Comparison of ENCODE assay signal across 14 cellular contexts in the genomic region with DNA sequence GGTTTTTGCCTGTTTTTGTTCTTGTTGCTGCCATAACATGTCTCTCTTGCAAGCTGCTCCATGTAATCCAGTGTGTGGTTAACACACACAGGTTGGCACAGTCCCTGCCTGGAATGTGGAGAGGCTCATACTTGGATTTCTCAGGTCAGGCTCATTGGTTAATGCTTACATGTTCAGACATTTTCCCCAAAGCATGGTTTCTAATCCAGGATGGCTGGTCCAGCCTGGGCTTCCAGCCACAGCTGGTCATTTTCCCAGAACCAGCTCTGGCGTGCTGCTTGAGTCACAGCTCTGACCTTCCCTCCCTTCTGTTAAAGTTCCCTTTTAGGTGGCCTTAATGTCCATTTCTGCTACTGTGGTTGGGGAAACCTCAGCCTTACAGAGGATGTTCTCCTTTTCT.
DNase-seq lines count a peak whose midpoint lies in the region; ATAC-seq and TF ChIP-seq lines count a peak whose summit lies in the region.
"Had no signal": no experiment of that assay in that cellular context is flagged by ENCODE, and none has a peak within 500 bp of the region (broad histone marks: within the 10 kb centered on the region; RNA-seq: fewer than 3 reads in every experiment).

No MANE protein-coding gene starts in this region.

- H3K4me1 ChIP-seq in IMR-90 (ENCODE audit: control insufficient read depth, insufficient read depth, low read length) (no peaks in the 10 kb centered on the region), prostate gland (replicated peaks) (no peaks in the 10 kb centered on the region)
- H3K4me1 ChIP-seq: thyroid gland had no signal

- in situ Hi-C loops in IMR-90 (cut with MboI; ENCODE audit: low sequenced_read_pairs) = no loop called here

- H3K4me2 ChIP-seq in IMR-90 (ENCODE audit: low read depth, low read length) = no peak overlapping the region

- DNase-seq in IMR-90 (no peak), amniotic epithelial cell (ENCODE audit: low read depth) (peak; percentile 4), fibroblast of gingiva (ENCODE audit: low read depth) (peak; percentile 22), prostate gland (ENCODE audit: low spot score) (peak; percentile 8), kidney tubule cell (ENCODE audit: low spot score) (no peak), left colon (no peak)
- DNase-seq in activated CD8-positive, alpha-beta memory T cell treated with anti-CD3 and anti-CD28 coated beads, Interleukin-2, amount 50 U/mL, for 48 hours = no peak
- DNase-seq: activated naive CD4-positive, alpha-beta T cell treated with Interleukin-2 at 50 U/mL for 16 hours; DMS53; NK-92 treated with Interleukin-12 subunit alpha and Interleukin-12 subunit beta, amount 100 ng/mL, for 24 hours; stimulated activated CD4-positive, alpha-beta T cell treated with anti-CD3 and anti-CD28 coated beads, Interleukin-12 subunit alpha, Interleukin-12 subunit beta, amount 100 ng/mL, for 4 hours; thyroid gland had no signal

- H3K36me3 ChIP-seq in IMR-90 (ENCODE audit: control insufficient read depth, insufficient read depth, low read length) (no peaks in the 10 kb centered on the region), prostate gland (no peaks in the 10 kb centered on the region)
- H3K36me3 ChIP-seq: thyroid gland had no signal

- TF ChIP-seq RAD21 in IMR-90 (IDR thresholded peaks at IDR 0.05; ENCODE audit: low read length) = no peak

- H2BK15ac ChIP-seq in IMR-90 (ENCODE audit: low read depth, low read length) = no peak overlapping the region

- H3K27me3 ChIP-seq in IMR-90 (ENCODE audit: control insufficient read depth, insufficient read depth, low read length) (no peaks in the 10 kb centered on the region), prostate gland (replicated peaks; ENCODE audit: insufficient read depth) (no peaks in the 10 kb centered on the region)
- H3K27me3 ChIP-seq: thyroid gland had no signal

- TF ChIP-seq POLR2A in IMR-90 (IDR thresholded peaks at IDR 0.05; ENCODE audit: low read depth, low read length) (no peak), prostate gland (IDR thresholded peaks at IDR 0.05) (no peak)

- H2BK120ac ChIP-seq in IMR-90 (ENCODE audit: low read depth, low read length) = no peak overlapping the region

- H2BK20ac ChIP-seq in IMR-90 (ENCODE audit: low read depth, low read length) = no peak overlapping the region

- WGBS in IMR-90 (ENCODE audit: extremely low coverage in 2 of 2, insufficient read length in 1 of 2), 2 experiments = no CpG with 5 or more reads among the region's 1 CpG
- 9% methylated on average over 1 of the region's 1 CpG for WGBS in prostate gland

- H2AFZ ChIP-seq in IMR-90 (replicated peaks; ENCODE audit: low read length, poor library complexity) = no peak overlapping the region

- no peak overlapping the region for H4K8ac ChIP-seq in IMR-90 (ENCODE audit: low read depth in 2 of 2, low read length in 2 of 2)

- no TSS peak for BruUV-seq in IMR-90 (replicated peaks; lab: Mats Ljungman, UMichigan)

- no peak overlapping the region for H3K14ac ChIP-seq in IMR-90 (replicated peaks; ENCODE audit: low read depth, low read length)

- no peaks in the 10 kb centered on the region for H3K79me1 ChIP-seq in IMR-90 (ENCODE audit: low read depth in 1 of 2, low read length in 2 of 2)

- H4K91ac ChIP-seq in IMR-90 (ENCODE audit: insufficient read depth, low read depth, low read length) = no peak overlapping the region

- H3K9me1 ChIP-seq in IMR-90 (ENCODE audit: insufficient read depth, low read length) = no peaks in the 10 kb centered on the region

- H2AK9ac ChIP-seq in IMR-90 (replicated peaks; ENCODE audit: low read depth, low read length, poor library complexity) = no peak overlapping the region

- H3K9me3 ChIP-seq in IMR-90 (ENCODE audit: control insufficient read depth, insufficient read depth, low read length) = peaks cover 2% of the 10 kb centered on the region
- no peaks in the 10 kb centered on the region for H3K9me3 ChIP-seq in prostate gland
- H3K9me3 ChIP-seq: thyroid gland had no signal

- no peak overlapping the region for H2BK5ac ChIP-seq in IMR-90 (ENCODE audit: low read depth, low read length, poor library complexity, severe bottlenecking)

- intact Hi-C loops in IMR-90 (cut with micrococcal nuclease) (no loop called here), prostate gland (cut with DNase I) (no loop called here), left colon (cut with DNase I, micrococcal nuclease) (no loop called here)

- no peaks in the 10 kb centered on the region for H4K20me1 ChIP-seq in IMR-90 (ENCODE audit: insufficient read depth, low read length)

- CTCF ChIA-PET in IMR-90 (lab: Yijun Ruan, JAX) = no interaction called here

- H4K5ac ChIP-seq in IMR-90 (ENCODE audit: low read depth, low read length) = no peak overlapping the region

- TF ChIP-seq CTCF in IMR-90 (conservative IDR thresholded peaks at IDR 0.05; ENCODE audit: low read depth, low read length) = no peak
- TF ChIP-seq CTCF in prostate gland (IDR thresholded peaks at IDR 0.05) = no peak

- no peak overlapping the region for H3K4me3 ChIP-seq in IMR-90 (ENCODE audit: insufficient read depth, low read depth, low read length)
- no peak overlapping the region for H3K4me3 ChIP-seq in prostate gland
- H3K4me3 ChIP-seq: thyroid gland had no signal

- H3K56ac ChIP-seq in IMR-90 (ENCODE audit: extremely low read depth, insufficient read depth, low read length) = no peak overlapping the region

- ATAC-seq in IMR-90 (ENCODE audit: low read depth) (peak; percentile 27; the same call in 1 of the 2 replicates), left colon (no peak), HG03439 (IDR thresholded peaks at IDR 0.05; ENCODE audit: unreplicated experiment) (no peak)
- ATAC-seq: HCT116 had no signal

- H3K23ac ChIP-seq in IMR-90 (ENCODE audit: low read depth, low read length) = no peak overlapping the region

- H3K27ac ChIP-seq in IMR-90 (ENCODE audit: insufficient read depth, low read length) = no peak overlapping the region
- no peak overlapping the region for H3K27ac ChIP-seq in prostate gland
- H3K27ac ChIP-seq: thyroid gland had no signal

- H3K18ac ChIP-seq in IMR-90 (ENCODE audit: low read depth, low read length) = no peak overlapping the region

- POLR2A ChIA-PET in IMR-90 (lab: Charles Lee; ENCODE audit: unreplicated experiment) = no interaction called here

- H3K9ac ChIP-seq in IMR-90 (ENCODE audit: low read depth, low read length) = no peak overlapping the region

- H3K4ac ChIP-seq in IMR-90 (ENCODE audit: low read depth, low read length) = no peak overlapping the region

- dilution Hi-C loops in IMR-90 (cut with HindIII; ENCODE audit: low sequenced_read_pairs, unreplicated experiment) = no loop called here

- no peak overlapping the region for H2AK5ac ChIP-seq in IMR-90 (ENCODE audit: low read depth, low read length)

TF ChIP-seq in IMR-90, 13 proteins besides CTCF, POLR2A, EP300 and RAD21:
- no peak for TF ChIP-seq NFE2L2 (IDR thresholded peaks at IDR 0.05; ENCODE audit: low read depth, low read length)
- no peak for TF ChIP-seq RCOR1 (IDR thresholded peaks at IDR 0.05; ENCODE audit: insufficient replicate concordance, low read length)
- no peak for TF ChIP-seq SMC3 (IDR thresholded peaks at IDR 0.05; ENCODE audit: low read depth, low read length)
- no peak for TF ChIP-seq MAFK (IDR thresholded peaks at IDR 0.05; ENCODE audit: low read depth, low read length)
TF ChIP-seq in IMR-90: peak in this region for 0.

Comparison
In these comparisons a context has a peak if more than half of its experiments do, and no peak if none do; other contexts are left out.
1. DNase-seq: peak in amniotic epithelial cell (single experiment), fibroblast of gingiva (single experiment) and prostate gland (single experiment); none in IMR-90 (single experiment), activated CD8-positive, alpha-beta memory T cell treated with anti-CD3 and anti-CD28 coated beads, Interleukin-2, amount 50 U/mL, for 48 hours (single experiment), kidney tubule cell (single experiment) and left colon (0 of 2).